ENCODE assay signal across 18 cellular contexts in the genomic region with DNA sequence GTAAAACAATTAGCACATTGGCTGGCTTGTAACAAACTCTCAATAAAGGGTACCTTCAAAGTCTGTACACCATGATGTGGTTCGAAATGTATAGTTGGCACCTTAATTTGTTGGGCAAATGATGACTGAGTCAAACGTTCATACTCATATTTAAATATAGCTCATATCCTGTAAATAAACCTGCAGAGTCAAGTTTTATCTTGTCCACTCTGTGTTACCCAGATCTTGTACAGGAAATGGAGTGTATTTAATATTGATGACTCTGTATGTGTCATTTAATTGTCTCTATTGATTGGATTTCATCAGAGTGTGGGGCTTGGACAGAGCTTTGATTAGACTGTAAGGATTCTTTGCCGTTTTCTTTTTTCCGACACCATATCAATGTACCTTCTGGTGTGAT.
DNase-seq lines count a peak whose midpoint lies in the region; ATAC-seq, FAIRE-seq and TF ChIP-seq lines count a peak whose summit lies in the region.
"Had no signal": no experiment of that assay in that cellular context is flagged by ENCODE, and none has a peak within 500 bp of the region (broad histone marks: within the 10 kb centered on the region; RNA-seq: fewer than 3 reads in every experiment).

No MANE protein-coding gene starts in this region.

- H3K36me3 Mint-ChIP-seq in stimulated activated memory B cell treated with anti-CD40 and anti-IgM and Interleukin-4, amounts not matched to agents 10 μg/mL and 1 μg/mL and 100 μg/mL, for 72 hours, result no peaks in the 10 kb centered on the region
- H3K36me3 Mint-ChIP-seq: CD4-positive, CD25-positive, alpha-beta regulatory T cell had no signal

- no peaks in the 10 kb centered on the region for H3K9me2 ChIP-seq in PC-3 (replicated peaks; ENCODE audit: low read length)

- H3K79me2 ChIP-seq in PC-3 (ENCODE audit: low read length), result no peaks in the 10 kb centered on the region
- no peaks in the 10 kb centered on the region for H3K79me2 ChIP-seq in osteoblast (ENCODE audit: insufficient read depth, low read length)

- H3K4me3 ChIP-seq in PC-3 (ENCODE audit: low read length), result no peak overlapping the region
- no peak overlapping the region for H3K4me3 ChIP-seq in bronchial epithelial cell (ENCODE audit: low read depth, low read length)
- no peak overlapping the region for H3K4me3 ChIP-seq in osteoblast (ENCODE audit: insufficient read depth, low read length)
- no peak overlapping the region for H3K4me3 ChIP-seq in thyroid gland (replicated peaks in 1 of 3)
- H3K4me3 ChIP-seq: GM12878, HAP-1 had no signal

- H3K36me3 ChIP-seq in PC-3 (ENCODE audit: low read depth, low read length) (no peaks in the 10 kb centered on the region), bronchial epithelial cell (ENCODE audit: control insufficient read depth, insufficient read depth, low read length) (no peaks in the 10 kb centered on the region), osteoblast (ENCODE audit: insufficient read depth, low read length) (no peaks in the 10 kb centered on the region), thyroid gland (no peaks in the 10 kb centered on the region)
- H3K36me3 ChIP-seq: BE2C, HAP-1 had no signal

- H3K9ac ChIP-seq in PC-3 (ENCODE audit: low read length), result peak overlapping the region; percentile 23; the same call in 1 of the 2 replicates
- H3K9ac ChIP-seq: KMS-11 had no signal

- no peaks in the 10 kb centered on the region for H3K27me3 Mint-ChIP-seq in stimulated activated memory B cell treated with anti-CD40 and anti-IgM and Interleukin-4, amounts not matched to agents 10 μg/mL and 1 μg/mL and 100 μg/mL, for 72 hours
- H3K27me3 Mint-ChIP-seq: CD4-positive, CD25-positive, alpha-beta regulatory T cell had no signal

- H3K4me2 ChIP-seq in PC-3 (ENCODE audit: low read length) (peak overlapping the region; percentile 36), osteoblast (ENCODE audit: insufficient read depth, low read length) (no peak overlapping the region)
- H3K4me2 ChIP-seq: KMS-11 had no signal

- no peaks in the 10 kb centered on the region for H3K4me1 Mint-ChIP-seq in stimulated activated memory B cell treated with anti-CD40 and anti-IgM and Interleukin-4, amounts not matched to agents 10 μg/mL and 1 μg/mL and 100 μg/mL, for 72 hours
- H3K4me1 Mint-ChIP-seq: CD4-positive, CD25-positive, alpha-beta regulatory T cell had no signal

- peak; percentile 88 for ATAC-seq in PC-3
- peak; percentile 89 for ATAC-seq in foreskin keratinocyte
- no peak for ATAC-seq in stimulated activated memory B cell treated with anti-CD40 and anti-IgM and Interleukin-4, amounts not matched to agents 10 μg/mL and 1 μg/mL and 100 μg/mL, for 72 hours
- ATAC-seq: GM12878 had no signal

- no TSS peak for BruUV-seq in PC-3 (replicated peaks; lab: Mats Ljungman, UMichigan)

- no peaks in the 10 kb centered on the region for H3K9me3 Mint-ChIP-seq in stimulated activated memory B cell treated with anti-CD40 and anti-IgM and Interleukin-4, amounts not matched to agents 10 μg/mL and 1 μg/mL and 100 μg/mL, for 72 hours

- H3K27ac Mint-ChIP-seq in stimulated activated memory B cell treated with anti-CD40 and anti-IgM and Interleukin-4, amounts not matched to agents 10 μg/mL and 1 μg/mL and 100 μg/mL, for 72 hours, result no peak overlapping the region
- H3K27ac Mint-ChIP-seq: CD4-positive, CD25-positive, alpha-beta regulatory T cell had no signal

- TF ChIP-seq CTCF in PC-3 (conservative IDR thresholded peaks at IDR 0.05; ENCODE audit: low read depth, low read length) (no peak), bronchial epithelial cell (IDR thresholded peaks at IDR 0.05; ENCODE audit: insufficient read depth, low read length, severe bottlenecking) (no peak), foreskin keratinocyte (conservative IDR thresholded peaks at IDR 0.05) (no peak), osteoblast (IDR thresholded peaks at IDR 0.05; ENCODE audit: extremely low read depth, low read depth, low read length) (no peak), thyroid gland (IDR thresholded peaks at IDR 0.05) (no peak), D721Med (IDR thresholded peaks at IDR 0.05; ENCODE audit: insufficient read depth, missing control alignments) (no peak)

- H3K27me3 ChIP-seq in PC-3 (ENCODE audit: low read length), result no peaks in the 10 kb centered on the region
- no peaks in the 10 kb centered on the region for H3K27me3 ChIP-seq in bronchial epithelial cell (ENCODE audit: control insufficient read depth, insufficient read depth, low read length)
- H3K27me3 ChIP-seq in foreskin keratinocyte, result no peaks in the 10 kb centered on the region
- no peaks in the 10 kb centered on the region for H3K27me3 ChIP-seq in osteoblast (ENCODE audit: insufficient read depth, low read length)
- H3K27me3 ChIP-seq in thyroid gland, result no peaks in the 10 kb centered on the region
- H3K27me3 ChIP-seq: BE2C had no signal

- no peak for FAIRE-seq in bronchial epithelial cell (lab: Jason Lieb, UNC)
- FAIRE-seq in D721Med (lab: Jason Lieb, UNC), result no peak
- FAIRE-seq: A204.1, GM12878, H1 had no signal

- POLR2A ChIA-PET in PC-3 (lab: Charles Lee; ENCODE audit: unreplicated experiment), result interaction anchor here (0.6 kb wide), 1 partner anchor 80 kb away, joined by 3 read pairs; no protein-coding TSS in a partner anchor

- DNase-seq in HPDE6-E6E7 (ENCODE audit: extremely low spot score) (peak; percentile 45), PC-3 (peak; percentile 76), bronchial epithelial cell (ENCODE audit: low read depth) (peak; percentile 95), foreskin keratinocyte (peak; percentile 73 to 87), osteoblast (ENCODE audit: insufficient read length, low spot score, missing footprints) (no peak), thyroid gland (no peak), D721Med (ENCODE audit: insufficient read length, low spot score) (no peak)
- DNase-seq: ACHN; BE2C; C1 segment of cervical spinal cord; CD4-positive, CD25-positive, alpha-beta regulatory T cell; DMS79 treated with DMSO at 0.1 percent for 48 hours had no signal

- H3K27ac ChIP-seq in PC-3 (ENCODE audit: low read length), result peak overlapping the region; percentile 72
- peak overlapping the region; percentile 16 for H3K27ac ChIP-seq in foreskin keratinocyte
- no peak overlapping the region for H3K27ac ChIP-seq in osteoblast (ENCODE audit: low read depth, low read length)
- no peak overlapping the region for H3K27ac ChIP-seq in thyroid gland
- H3K27ac ChIP-seq: KMS-11 had no signal

- 87 to 88% methylated on average over 4 of the region's 4 CpGs for WGBS in thyroid gland, 2 donors

- H2AFZ ChIP-seq in PC-3 (ENCODE audit: low read length), result no peak overlapping the region
- H2AFZ ChIP-seq in osteoblast (ENCODE audit: low read length), result no peak overlapping the region

- H3K4me1 ChIP-seq in PC-3 (ENCODE audit: insufficient read depth, low read length) (peaks cover 30% of the 10 kb centered on the region), foreskin keratinocyte (peaks cover 17% of the 10 kb centered on the region), osteoblast (ENCODE audit: insufficient read depth, low read length) (peaks cover 4% of the 10 kb centered on the region), thyroid gland (no peaks in the 10 kb centered on the region)
- H3K4me1 ChIP-seq: BE2C, HAP-1 had no signal

- H3K9me3 ChIP-seq in PC-3 (ENCODE audit: low read length), result no peaks in the 10 kb centered on the region
- H3K9me3 ChIP-seq in osteoblast (ENCODE audit: low read depth, low read length), result no peaks in the 10 kb centered on the region
- no peaks in the 10 kb centered on the region for H3K9me3 ChIP-seq in thyroid gland
- H3K9me3 ChIP-seq: BE2C, HAP-1 had no signal

- intact Hi-C loops in PC-3 (cut with micrococcal nuclease) (no loop called here), thyroid gland (cut with DNase I) (no loop called here)

- no peak overlapping the region for H3K4me3 Mint-ChIP-seq in stimulated activated memory B cell treated with anti-CD40 and anti-IgM and Interleukin-4, amounts not matched to agents 10 μg/mL and 1 μg/mL and 100 μg/mL, for 72 hours
- H3K4me3 Mint-ChIP-seq: CD4-positive, CD25-positive, alpha-beta regulatory T cell had no signal

- no peaks in the 10 kb centered on the region for H4K20me1 ChIP-seq in PC-3 (ENCODE audit: low read length)
- no peaks in the 10 kb centered on the region for H4K20me1 ChIP-seq in osteoblast (ENCODE audit: insufficient read depth, low read length)

- CTCF ChIA-PET in PC-3 (lab: Charles Lee), result interaction anchor here (0.6 kb wide), 1 partner anchor 357 kb away, joined by 3 read pairs; no protein-coding TSS in a partner anchor

- TF ChIP-seq POLR2A in thyroid gland (IDR thresholded peaks at IDR 0.05), result no peak

- no peaks in the 10 kb centered on the region for H3F3A ChIP-seq in PC-3 (ENCODE audit: low read length, unreplicated experiment)

Comparison
In these comparisons a context has a peak if more than half of its experiments do, and no peak if none do; other contexts are left out.
1. DNase-seq: peak in HPDE6-E6E7 (single experiment), PC-3 (single experiment), bronchial epithelial cell (single experiment) and foreskin keratinocyte (2 of 2); none in osteoblast (single experiment), thyroid gland (0 of 2) and D721Med (single experiment).
2. H3K27ac ChIP-seq: peak in PC-3 (single experiment) and foreskin keratinocyte (single experiment); none in osteoblast (single experiment) and thyroid gland (0 of 3).